ENCODE assay signal across 21 cellular contexts in genomic region chr7:46710927-46711326, GRCh38.
DNase-seq lines count a peak whose midpoint lies in the region; ATAC-seq and TF ChIP-seq lines count a peak whose summit lies in the region.
"Had no signal": no experiment of that assay in that cellular context is flagged by ENCODE, and none has a peak within 500 bp of the region (broad histone marks: within the 10 kb centered on the region; RNA-seq: fewer than 3 reads in every experiment).

No MANE protein-coding gene starts in this region.

- H3F3A ChIP-seq in GM23248 (ENCODE audit: insufficient read depth), result peaks cover 19% of the 10 kb centered on the region

- no peak for ATAC-seq in HG02840 (IDR thresholded peaks at IDR 0.05; ENCODE audit: low FRiP score, unreplicated experiment)
- ATAC-seq: activated CD4-positive, CD25-positive, alpha-beta regulatory T cell treated with anti-CD3 and anti-CD28 coated beads, Interleukin-2, amount 50 U/mL, for 24 hours; activated naive CD4-positive, alpha-beta T cell treated with anti-CD3 and anti-CD28 coated beads, Interleukin-2, amount 50 U/mL, for 72 hours; GM23338; PC-3; stimulated activated naive B cell treated with anti-CD40 and anti-IgM and Interleukin-4, amounts not matched to agents 10 μg/mL and 1 μg/mL and 100 μg/mL, for 72 hours had no signal

- no peaks in the 10 kb centered on the region for H3K36me3 ChIP-seq in GM23248 (ENCODE audit: low read depth)
- no peaks in the 10 kb centered on the region for H3K36me3 ChIP-seq in spleen
- H3K36me3 ChIP-seq: BE2C, left ventricle myocardium inferior, right atrium auricular region, thyroid gland had no signal

- H3K4me1 ChIP-seq in GM23248 (ENCODE audit: insufficient read depth) (peaks cover 15% of the 10 kb centered on the region), spleen (no peaks in the 10 kb centered on the region)
- H3K4me1 ChIP-seq: BE2C had no signal

- no peaks in the 10 kb centered on the region for H4K20me1 ChIP-seq in GM23248 (ENCODE audit: insufficient read depth)

- no peaks in the 10 kb centered on the region for H3K79me2 ChIP-seq in GM23248 (ENCODE audit: insufficient read depth)

- intact Hi-C loops in spleen (cut with DNase I; ENCODE audit: low total_unique reads), result no loop called here

- no peak overlapping the region for H3K9ac ChIP-seq in GM23248

- peak overlapping the region; percentile 26 for H3K4me2 ChIP-seq in GM23248 (ENCODE audit: unreplicated experiment)
- H3K4me2 ChIP-seq: GM23338 had no signal

- no peak for TF ChIP-seq POLR2A in spleen (IDR thresholded peaks at IDR 0.05)

- no peaks in the 10 kb centered on the region for H3K9me2 ChIP-seq in GM23248 (ENCODE audit: insufficient read depth)

- in situ Hi-C loops in GM23248 (cut with MboI), result no loop called here

- WGBS in GM23248 (ENCODE audit: low coverage in 1 of 2, low lambda C conversion rate in 2 of 2, missing lambda C conversion rate in 2 of 2), 2 experiments, result 0 to 5% methylated on average over 1 of the region's 1 CpG
- 12 to 44% (median 19%) methylated on average over 1 of the region's 1 CpG for WGBS in spleen, 5 donors

- TF ChIP-seq CTCF in spleen (IDR thresholded peaks at IDR 0.05 in 8 of 11, conservative IDR thresholded peaks at IDR 0.05 in 3 of 11), result no peak

- no peak overlapping the region for H3K4me3 ChIP-seq in GM23248
- no peak overlapping the region for H3K4me3 ChIP-seq in spleen
- H3K4me3 ChIP-seq: coronary artery, GM23338, left ventricle myocardium inferior, right atrium auricular region, thyroid gland had no signal

- no peaks in the 10 kb centered on the region for H3K9me3 ChIP-seq in GM23248 (ENCODE audit: low read depth)
- peaks cover 0 to 3% (median 0%) of the 10 kb centered on the region in 8 donors for H3K9me3 ChIP-seq in spleen
- H3K9me3 ChIP-seq: BE2C, left ventricle myocardium inferior, right atrium auricular region, thyroid gland had no signal

- H3K27me3 ChIP-seq in GM23248 (replicated peaks; ENCODE audit: insufficient read depth), result no peaks in the 10 kb centered on the region
- no peaks in the 10 kb centered on the region for H3K27me3 ChIP-seq in spleen (replicated peaks in 1 of 7)
- H3K27me3 ChIP-seq: BE2C, right atrium auricular region, thyroid gland had no signal

- DNase-seq in GM23248, result peak; percentile 57
- DNase-seq in RPMI7951 (ENCODE audit: low read depth), result peak; percentile 31
- DNase-seq in foreskin melanocyte, result peak; percentile 21
- DNase-seq in spleen, result no peak
- DNase-seq in effector CD8-positive, alpha-beta T cell (lab: John Stamatoyannopoulos, UW), result no peak
- DNase-seq in activated CD8-positive, alpha-beta memory T cell treated with anti-CD3 and anti-CD28 coated beads for 24 hours, result no peak
- DNase-seq: BE2C; glutamatergic neuron; KG1; left ventricle myocardium inferior; NCI-H526 treated with DMSO at 0.1 percent for 48 hours; nucleus accumbens; PC-3; stimulated activated naive B cell treated with anti-CD40 and anti-IgM and Interleukin-4, amounts not matched to agents 10 μg/mL and 1 μg/mL and 100 μg/mL, for 72 hours; thyroid gland had no signal

- peak overlapping the region; percentile 16; the same call in 1 of the 2 replicates for H3K27ac ChIP-seq in GM23248
- H3K27ac ChIP-seq in spleen, result peak overlapping the region in 5 of 8 donors; percentile 13 to 49 (median 33)
- H3K27ac ChIP-seq: coronary artery, left ventricle myocardium inferior, right atrium auricular region, thyroid gland had no signal

- peak overlapping the region; percentile 75 for H2AFZ ChIP-seq in GM23248
- H2AFZ ChIP-seq: GM23338 had no signal

Comparison
In these comparisons a context has a peak if more than half of its experiments do, and no peak if none do; other contexts are left out.
1. DNase-seq: peak in GM23248 (single experiment), RPMI7951 (single experiment) and foreskin melanocyte (single experiment); none in spleen (single experiment), effector CD8-positive, alpha-beta T cell (single experiment) and activated CD8-positive, alpha-beta memory T cell treated with anti-CD3 and anti-CD28 coated beads for 24 hours (single experiment).